Comparison of ENCODE assay signal across 8 cellular contexts in genomic region chr19:7196721-7197168, GRCh38.
A peak's percentile ranks its signal among the peaks of the same experiment; 100 is the strongest.
DNase-seq lines count a peak whose midpoint lies in the region; ATAC-seq and TF ChIP-seq lines count a peak whose summit lies in the region.

No MANE protein-coding gene starts in this region.

- H3K4me3 ChIP-seq in GM12875 (ENCODE audit: low read depth, low read length) (peak overlapping the region; percentile 68), skeletal muscle satellite cell (ENCODE audit: low read length) (peak overlapping the region; percentile 94)

- no peak for TF ChIP-seq CTCF in GM12875 (IDR thresholded peaks at IDR 0.05; ENCODE audit: borderline replicate concordance, insufficient read depth, low read depth, low read length)

- no peak for ATAC-seq in left cardiac atrium
- no peak for ATAC-seq in HG02884 (IDR thresholded peaks at IDR 0.05; ENCODE audit: unreplicated experiment)

- peak overlapping the region; percentile 36 for H3K9ac ChIP-seq in skeletal muscle satellite cell (ENCODE audit: low read depth, low read length)

- peak overlapping the region; percentile 81 for H3K4me3 Mint-ChIP-seq in activated T-helper 1 cell treated with anti-CD3 and anti-CD28 coated beads, Interleukin-12 subunit alpha, Interleukin-12 subunit beta, Interleukin-2, Interleukin-4 antibody, amounts not matched to agents 30 ng/mL and 10 ng/mL and 1 ng/mL, durations not matched to agents 14 hours and 24 hours and 36 hours

- H3K4me1 Mint-ChIP-seq in activated T-helper 1 cell treated with anti-CD3 and anti-CD28 coated beads, Interleukin-12 subunit alpha, Interleukin-12 subunit beta, Interleukin-2, Interleukin-4 antibody, amounts not matched to agents 30 ng/mL and 10 ng/mL and 1 ng/mL, durations not matched to agents 14 hours and 24 hours and 36 hours (ENCODE audit: low read depth): peaks cover 29% of the 10 kb centered on the region

- peaks cover 14% of the 10 kb centered on the region for H3K4me1 ChIP-seq in skeletal muscle satellite cell (ENCODE audit: control insufficient read depth, insufficient read depth, low read length)

- peak overlapping the region; percentile 95 for H3K27ac Mint-ChIP-seq in activated T-helper 1 cell treated with anti-CD3 and anti-CD28 coated beads, Interleukin-12 subunit alpha, Interleukin-12 subunit beta, Interleukin-2, Interleukin-4 antibody, amounts not matched to agents 30 ng/mL and 10 ng/mL and 1 ng/mL, durations not matched to agents 14 hours and 24 hours and 36 hours

- no peaks in the 10 kb centered on the region for H3K36me3 ChIP-seq in skeletal muscle satellite cell (ENCODE audit: insufficient read depth, low read length)

- H3K27me3 ChIP-seq in skeletal muscle satellite cell (ENCODE audit: control insufficient read depth, insufficient read depth, low read length): no peaks in the 10 kb centered on the region

- H3K36me3 Mint-ChIP-seq in activated T-helper 1 cell treated with anti-CD3 and anti-CD28 coated beads, Interleukin-12 subunit alpha, Interleukin-12 subunit beta, Interleukin-2, Interleukin-4 antibody, amounts not matched to agents 30 ng/mL and 10 ng/mL and 1 ng/mL, durations not matched to agents 14 hours and 24 hours and 36 hours (ENCODE audit: low read depth): no peaks in the 10 kb centered on the region

- peaks cover 42% of the 10 kb centered on the region for H3K27me3 Mint-ChIP-seq in activated T-helper 1 cell treated with anti-CD3 and anti-CD28 coated beads, Interleukin-12 subunit alpha, Interleukin-12 subunit beta, Interleukin-2, Interleukin-4 antibody, amounts not matched to agents 30 ng/mL and 10 ng/mL and 1 ng/mL, durations not matched to agents 14 hours and 24 hours and 36 hours (ENCODE audit: insufficient read depth)

- H3K9me3 ChIP-seq in skeletal muscle satellite cell (replicated peaks; ENCODE audit: low read length): no peaks in the 10 kb centered on the region

- H3K9me3 Mint-ChIP-seq in activated T-helper 1 cell treated with anti-CD3 and anti-CD28 coated beads, Interleukin-12 subunit alpha, Interleukin-12 subunit beta, Interleukin-2, Interleukin-4 antibody, amounts not matched to agents 30 ng/mL and 10 ng/mL and 1 ng/mL, durations not matched to agents 14 hours and 24 hours and 36 hours: no peaks in the 10 kb centered on the region

- DNase-seq in activated T-helper 1 cell treated with anti-CD3 and anti-CD28 coated beads, Interleukin-12 subunit alpha, Interleukin-12 subunit beta, Interleukin-2, Interleukin-4 antibody, amounts not matched to agents 30 ng/mL and 10 ng/mL and 1 ng/mL, durations not matched to agents 14 hours and 24 hours and 36 hours (ENCODE audit: low spot score): no peak
- peak; percentile 42 for DNase-seq in left cardiac atrium
- DNase-seq in SW480 (ENCODE audit: low spot score): no peak
- no peak for DNase-seq in AML-193 (lab: John Stamatoyannopoulos, UW)
- DNase-seq in DMS79 (lab: John Stamatoyannopoulos, UW): no peak

- H3K4me2 ChIP-seq in skeletal muscle satellite cell (ENCODE audit: low read length): peak overlapping the region; percentile 97

- intact Hi-C loops in activated T-helper 1 cell treated with anti-CD3 and anti-CD28 coated beads, Interleukin-12 subunit alpha, Interleukin-12 subunit beta, Interleukin-2, Interleukin-4 antibody, amounts not matched to agents 30 ng/mL and 10 ng/mL and 1 ng/mL, durations not matched to agents 14 hours and 24 hours and 36 hours (cut with micrococcal nuclease): loop anchor here (1.0 to 10.0 kb wide), 8 partner anchors 13 to 724 kb away; partner anchors contain the start of gene SNAPC2
- intact Hi-C loops in left cardiac atrium (cut with DNase I): no loop called here
